Comparison of ENCODE assay signal across 1 cellular context in the genomic region with DNA sequence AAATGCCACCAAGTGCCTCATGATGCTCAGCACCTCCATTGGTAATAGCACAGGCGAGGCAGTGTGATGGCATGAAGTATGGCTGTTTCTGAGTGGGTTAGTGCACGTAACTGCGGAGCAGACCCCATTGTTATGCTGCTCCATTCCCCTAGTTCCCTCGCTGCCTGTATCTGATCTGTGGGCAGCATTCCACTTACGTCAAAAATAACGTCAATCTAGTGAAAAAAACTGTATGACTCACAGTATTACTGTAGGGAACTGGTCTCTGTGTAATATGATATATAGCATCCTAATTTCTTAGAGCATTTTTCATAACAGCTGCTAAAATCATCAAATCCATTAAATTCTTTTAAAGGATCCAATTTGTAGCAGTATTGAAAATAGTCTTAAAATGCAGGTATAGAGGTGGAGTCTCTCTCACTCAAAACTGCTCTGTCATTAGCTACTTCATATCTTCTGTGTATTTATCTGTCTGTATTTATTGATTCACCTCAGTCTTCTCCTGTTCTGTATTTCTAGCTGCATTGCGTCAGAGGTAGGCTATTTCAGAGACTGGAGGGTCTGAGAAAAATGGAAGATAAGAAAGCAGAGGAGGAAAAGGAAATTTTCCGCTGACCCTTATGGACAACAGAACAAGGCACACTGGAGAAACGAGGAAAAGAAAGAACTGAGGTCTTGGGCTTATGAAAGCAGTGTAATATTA.
TF ChIP-seq lines count a peak whose summit lies in the region.

No MANE protein-coding gene starts in this region.

TF ChIP-seq in SK-N-SH, 30 proteins besides CTCF, POLR2A, EP300 and RAD21 (continued from another document):
- no peak for TF ChIP-seq CHD2 (IDR thresholded peaks at IDR 0.05; ENCODE audit: low read length, partially characterized antibody)
- no peak for TF ChIP-seq RCOR1 (IDR thresholded peaks at IDR 0.05; ENCODE audit: low read length)
- TF ChIP-seq FOSL2 (IDR thresholded peaks at IDR 0.05; ENCODE audit: borderline replicate concordance, low read depth): peak; percentile 86
- peak; percentile 89 for TF ChIP-seq JUND (IDR thresholded peaks at IDR 0.05)
- no peak for TF ChIP-seq TAF1 (IDR thresholded peaks at IDR 0.05; ENCODE audit: borderline replicate concordance, low read depth, low read length)
- TF ChIP-seq TEAD4 (IDR thresholded peaks at IDR 0.05; ENCODE audit: borderline replicate concordance, insufficient read depth): peak; percentile 25; the same call in 1 of the 2 replicates
- no peak for TF ChIP-seq RFX5 (IDR thresholded peaks at IDR 0.05; ENCODE audit: low read length)
- TF ChIP-seq, protein P1, sequence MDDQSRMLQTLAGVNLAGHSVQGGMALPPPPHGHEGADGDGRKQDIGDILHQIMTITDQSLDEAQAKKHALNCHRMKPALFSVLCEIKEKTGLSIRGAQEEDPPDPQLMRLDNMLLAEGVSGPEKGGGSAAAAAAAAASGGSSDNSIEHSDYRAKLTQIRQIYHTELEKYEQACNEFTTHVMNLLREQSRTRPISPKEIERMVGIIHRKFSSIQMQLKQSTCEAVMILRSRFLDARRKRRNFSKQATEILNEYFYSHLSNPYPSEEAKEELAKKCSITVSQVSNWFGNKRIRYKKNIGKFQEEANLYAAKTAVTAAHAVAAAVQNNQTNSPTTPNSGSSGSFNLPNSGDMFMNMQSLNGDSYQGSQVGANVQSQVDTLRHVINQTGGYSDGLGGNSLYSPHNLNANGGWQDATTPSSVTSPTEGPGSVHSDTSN (IDR thresholded peaks at IDR 0.05): peak; percentile 83
- TF ChIP-seq, protein P2, sequence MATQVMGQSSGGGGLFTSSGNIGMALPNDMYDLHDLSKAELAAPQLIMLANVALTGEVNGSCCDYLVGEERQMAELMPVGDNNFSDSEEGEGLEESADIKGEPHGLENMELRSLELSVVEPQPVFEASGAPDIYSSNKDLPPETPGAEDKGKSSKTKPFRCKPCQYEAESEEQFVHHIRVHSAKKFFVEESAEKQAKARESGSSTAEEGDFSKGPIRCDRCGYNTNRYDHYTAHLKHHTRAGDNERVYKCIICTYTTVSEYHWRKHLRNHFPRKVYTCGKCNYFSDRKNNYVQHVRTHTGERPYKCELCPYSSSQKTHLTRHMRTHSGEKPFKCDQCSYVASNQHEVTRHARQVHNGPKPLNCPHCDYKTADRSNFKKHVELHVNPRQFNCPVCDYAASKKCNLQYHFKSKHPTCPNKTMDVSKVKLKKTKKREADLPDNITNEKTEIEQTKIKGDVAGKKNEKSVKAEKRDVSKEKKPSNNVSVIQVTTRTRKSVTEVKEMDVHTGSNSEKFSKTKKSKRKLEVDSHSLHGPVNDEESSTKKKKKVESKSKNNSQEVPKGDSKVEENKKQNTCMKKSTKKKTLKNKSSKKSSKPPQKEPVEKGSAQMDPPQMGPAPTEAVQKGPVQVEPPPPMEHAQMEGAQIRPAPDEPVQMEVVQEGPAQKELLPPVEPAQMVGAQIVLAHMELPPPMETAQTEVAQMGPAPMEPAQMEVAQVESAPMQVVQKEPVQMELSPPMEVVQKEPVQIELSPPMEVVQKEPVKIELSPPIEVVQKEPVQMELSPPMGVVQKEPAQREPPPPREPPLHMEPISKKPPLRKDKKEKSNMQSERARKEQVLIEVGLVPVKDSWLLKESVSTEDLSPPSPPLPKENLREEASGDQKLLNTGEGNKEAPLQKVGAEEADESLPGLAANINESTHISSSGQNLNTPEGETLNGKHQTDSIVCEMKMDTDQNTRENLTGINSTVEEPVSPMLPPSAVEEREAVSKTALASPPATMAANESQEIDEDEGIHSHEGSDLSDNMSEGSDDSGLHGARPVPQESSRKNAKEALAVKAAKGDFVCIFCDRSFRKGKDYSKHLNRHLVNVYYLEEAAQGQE (IDR thresholded peaks at IDR 0.05; ENCODE audit: low read depth, low read length): no peak
- TF ChIP-seq SMC3 (IDR thresholded peaks at IDR 0.05; ENCODE audit: low read depth, low read length): no peak
- TF ChIP-seq, protein P3, sequence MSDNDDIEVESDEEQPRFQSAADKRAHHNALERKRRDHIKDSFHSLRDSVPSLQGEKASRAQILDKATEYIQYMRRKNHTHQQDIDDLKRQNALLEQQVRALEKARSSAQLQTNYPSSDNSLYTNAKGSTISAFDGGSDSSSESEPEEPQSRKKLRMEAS (IDR thresholded peaks at IDR 0.05; ENCODE audit: low read depth): 0 out of 2 replicates have a peak, but pooled peaks have one; percentile 22
- TF ChIP-seq NFIC (IDR thresholded peaks at IDR 0.05; ENCODE audit: borderline replicate concordance): no peak
- peak; percentile 77 for TF ChIP-seq TCF12 (IDR thresholded peaks at IDR 0.05)
TF ChIP-seq in SK-N-SH: peak in this region for 6.
